ENCODE assay signal across 27 cellular contexts in the genomic region with DNA sequence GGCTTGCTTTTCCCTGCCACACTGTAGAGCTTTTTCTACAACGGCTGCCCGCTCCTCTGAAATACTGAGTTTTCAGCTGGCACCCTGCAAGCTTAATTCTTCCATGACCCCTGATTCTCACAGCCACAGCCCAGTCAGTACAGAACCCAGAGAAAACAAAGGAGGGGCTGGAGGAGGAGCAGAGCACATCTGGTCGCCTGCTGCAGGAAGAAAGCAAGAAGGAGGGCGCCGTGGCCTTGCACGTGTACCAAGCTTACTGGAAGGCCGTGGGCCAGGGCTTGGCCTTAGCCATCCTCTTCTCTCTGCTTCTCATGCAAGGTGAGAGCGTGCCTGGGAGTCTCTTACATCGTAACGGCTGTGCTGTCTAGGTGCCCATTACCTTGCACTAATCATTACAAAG. TPM values are rescaled to one million over a fixed set of nuclear protein-coding genes. Genes with fewer than 3 reads are reported as not detected.
"Had no signal": no experiment of that assay in that cellular context is flagged by ENCODE, and none has a peak within 500 bp of the region (broad histone marks: within the 10 kb centered on the region; RNA-seq: fewer than 3 reads in every experiment).

No MANE protein-coding gene starts in this region.

- H3K4me2 ChIP-seq: neural progenitor cell had no signal

- H3K27me3 ChIP-seq: colonic mucosa, dorsolateral prefrontal cortex, left lung, neural progenitor cell, spleen, vagina had no signal

- H3K27ac ChIP-seq: colonic mucosa, epithelial cell of prostate, left lung, neural progenitor cell, prostate gland, spleen, thoracic aorta, vagina, VCaP had no signal

- H3K36me3 ChIP-seq: neural progenitor cell had no signal

- ATAC-seq: activated CD4-positive, CD25-positive, alpha-beta regulatory T cell treated with anti-CD3 and anti-CD28 coated beads, Interleukin-2, amount 50 U/mL, for 24 hours; activated CD8-positive, alpha-beta T cell treated with anti-CD3 and anti-CD28 coated beads for 36 hours; activated naive CD4-positive, alpha-beta T cell treated with anti-CD3 and anti-CD28 coated beads, Interleukin-2, amount 50 U/mL, for 72 hours; left lung had no signal

- H3K4me3 ChIP-seq: colonic mucosa, dorsolateral prefrontal cortex, left lung, lung, neural progenitor cell, prostate gland, spleen, thoracic aorta, vagina had no signal

- H3K9ac ChIP-seq: neural progenitor cell had no signal

- H3K4me1 ChIP-seq: colonic mucosa, left lung, neural progenitor cell, prostate gland, vagina had no signal

- H3K9me3 ChIP-seq: colonic mucosa, left lung, prostate gland, spleen, thoracic aorta, vagina had no signal

- DNase-seq: activated CD4-positive, alpha-beta T cell treated with anti-CD3 and anti-CD28 coated beads, Interleukin-2, amount 10 ng/mL, durations not matched to agents 7 days and 5 days; activated CD8-positive, alpha-beta T cell treated with anti-CD3 and anti-CD28 coated beads for 36 hours; activated gamma-delta T cell treated with Interleukin-2 at 50 U/mL for 16 hours; activated T-cell treated with anti-CD3 and anti-CD28 coated beads, Interleukin-2, amount 50 U/mL, for 1 hour; central memory CD4-positive, alpha-beta T cell; colonic mucosa; hippocampal formation; kidney glomerular epithelial cell; left lung; naive B cell; spleen; stimulated activated CD4-positive, alpha-beta T cell treated with anti-CD3 and anti-CD28 coated beads, Interleukin-4, amount 100 ng/mL, for 1 hour; stimulated activated naive CD4-positive, alpha-beta T cell; T-helper 2 cell had no signal

- FAIRE-seq: astrocyte, frontal cortex had no signal

RNA-seq across cellular contexts. Expression of gene DLK2, which starts 11.3 kb away (rescaled TPM):
- total RNA-seq: activated CD4-positive, alpha-beta T cell treated with anti-CD3 and anti-CD28 coated beads, Interleukin-2, amount 10 ng/mL, durations not matched to agents 7 days and 5 days; mesenteric fat pad; thoracic aorta had no signal
